Comparison of ENCODE assay signal across 8 cellular contexts in genomic region chr10:121928528-121928884, GRCh38. TPM values are rescaled to one million over a fixed set of nuclear protein-coding genes. Genes with fewer than 3 reads are reported as not detected.
DNase-seq lines count a peak whose midpoint lies in the region; ATAC-seq and TF ChIP-seq lines count a peak whose summit lies in the region.

No MANE protein-coding gene starts in this region.

- no peaks in the 10 kb centered on the region for H3K36me3 ChIP-seq in HUES6 (ENCODE audit: control insufficient read depth, insufficient read depth, low read length)
- H3K36me3 ChIP-seq in stomach, result peaks cover 0 to 1% (median 0%) of the 10 kb centered on the region in 4 donors

- H3K4me1 ChIP-seq in HUES6 (ENCODE audit: control insufficient read depth, insufficient read depth, low read length), result 0 out of 2 replicates have a peak, but pooled peaks cover 4% of the 10 kb centered on the region
- H3K4me1 ChIP-seq in stomach, result peaks cover 21 to 49% (median 27%) of the 10 kb centered on the region in 4 donors

- no peak for TF ChIP-seq EP300 in stomach (IDR thresholded peaks at IDR 0.05)

- peak overlapping the region; percentile 96 for H3K4me3 Mint-ChIP-seq in CD4-positive, alpha-beta T cell

- no peaks in the 10 kb centered on the region for H3K27me3 ChIP-seq in CD4-positive, alpha-beta T cell (ENCODE audit: control insufficient read depth, insufficient read depth, low read length)
- H3K27me3 ChIP-seq in HUES6 (ENCODE audit: control insufficient read depth, insufficient read depth, low read length) (no peaks in the 10 kb centered on the region), stomach (no peaks in the 10 kb centered on the region)

- H3K4me3 ChIP-seq in HUES6 (ENCODE audit: low read depth, low read length) (peak overlapping the region; percentile 70), astrocyte of the cerebellum (ENCODE audit: low read depth, low read length) (peak overlapping the region; percentile 77), stomach (peak overlapping the region; percentile 94 to 98 (median 98))

- peaks cover 10% of the 10 kb centered on the region for H3K36me3 Mint-ChIP-seq in CD4-positive, alpha-beta T cell (ENCODE audit: low read depth)

- H3K9me3 Mint-ChIP-seq in CD4-positive, alpha-beta T cell, result no peaks in the 10 kb centered on the region

- peak overlapping the region; percentile 92 for H3K27ac Mint-ChIP-seq in CD4-positive, alpha-beta T cell

- CTCF ChIA-PET in CD4-positive, alpha-beta T cell (lab: Charles Lee), result no interaction called here

- H3K4me1 Mint-ChIP-seq in CD4-positive, alpha-beta T cell (ENCODE audit: low read depth), result peaks cover 32% of the 10 kb centered on the region

- no peak for DNase-seq in CD4-positive, alpha-beta T cell
- DNase-seq in astrocyte of the cerebellum (ENCODE audit: low read depth) (no peak), islet precursor cell (peak; percentile 57), stomach (peak; percentile 59)
- no peak for DNase-seq in central memory CD4-positive, alpha-beta T cell

- no peak for TF ChIP-seq POLR2A in stomach (IDR thresholded peaks at IDR 0.05)

- intact Hi-C loops in CD4-positive, alpha-beta T cell (cut with DNase I, micrococcal nuclease), result loop anchor here in 1 of 2 experiments (1.0 to 10.0 kb wide), 3 partner anchors 47 to 1079 kb away; partner anchors contain the start of genes ACADSB, C10orf88, IKZF5 and NSMCE4A
- intact Hi-C loops in stomach (cut with DNase I; ENCODE audit: low total_unique reads), result loop anchor here (10.0 kb wide), 1 partner anchor 46 kb away; the partner anchor contains the start of gene NSMCE4A

- WGBS in stomach, 5 donors, result 0 to 2% (median 1%) methylated on average over 6 to 20 of the region's 20 CpGs

- H3K9ac ChIP-seq in HUES6 (ENCODE audit: low read length), result peak overlapping the region; percentile 96

- H3K27me3 Mint-ChIP-seq in CD4-positive, alpha-beta T cell, result no peaks in the 10 kb centered on the region

- no peaks in the 10 kb centered on the region for H3K9me3 ChIP-seq in CD4-positive, alpha-beta T cell (ENCODE audit: control insufficient read depth, low read length)
- no peaks in the 10 kb centered on the region for H3K9me3 ChIP-seq in HUES6 (ENCODE audit: control insufficient read depth, insufficient read depth, low read depth, low read length)
- H3K9me3 ChIP-seq in stomach, result no peaks in the 10 kb centered on the region

- POLR2A ChIA-PET in CD4-positive, alpha-beta T cell (lab: Charles Lee), result interaction anchor here (0.6 to 1.6 kb wide), 5 partner anchors 20 to 951 kb away, joined by 3 to 9 read pairs (median 4); partner anchors contain the start of genes FAM24B, NSMCE4A and PLEKHA1

- no peak for TF ChIP-seq CTCF in CD4-positive, alpha-beta T cell (IDR thresholded peaks at IDR 0.05)
- TF ChIP-seq CTCF in astrocyte of the cerebellum (IDR thresholded peaks at IDR 0.05; ENCODE audit: low read depth, low read length, missing control alignments) (no peak), stomach (IDR thresholded peaks at IDR 0.05) (no peak)

- in situ Hi-C loops in astrocyte of the cerebellum (cut with HindIII; ENCODE audit: low sequenced_read_pairs), result no loop called here

- H3K27ac ChIP-seq in CD4-positive, alpha-beta T cell (ENCODE audit: low read depth, low read length), result peak overlapping the region; percentile 76
- peak overlapping the region; percentile 92 for H3K27ac ChIP-seq in HUES6 (ENCODE audit: low read depth, low read length)
- peak overlapping the region; percentile 96 to 100 (median 99) for H3K27ac ChIP-seq in stomach

- ATAC-seq in CD4-positive, alpha-beta T cell (ENCODE audit: poor library complexity), result no peak
- ATAC-seq in GM19351 (IDR thresholded peaks at IDR 0.05; ENCODE audit: unreplicated experiment), result peak; percentile 15
- no peak for ATAC-seq in GM18858 (IDR thresholded peaks at IDR 0.05; ENCODE audit: unreplicated experiment)

RNA-seq across cellular contexts. Expression of gene ATE1, which starts 0.7 kb away (rescaled TPM):
- total RNA-seq in CD4-positive, alpha-beta T cell, result 10 to 100 TPM; 18.5 to 20.9 TPM
- 10 to 100 TPM in 3 of 5 donors, 1 to 10 TPM in 2; 8.8 to 47.4 (median 17.0) TPM for total RNA-seq in stomach
- 1 to 10 TPM; 4.9 to 9.2 (median 6.9) TPM for polyA plus RNA-seq in stomach

RNA-seq across cellular contexts. Expression of gene NSMCE4A, which starts 46.5 kb away (rescaled TPM):
- 10 to 100 TPM; 34.2 to 36.5 TPM for total RNA-seq in CD4-positive, alpha-beta T cell
- total RNA-seq in stomach, result 100 to 1,000 TPM in 4 of 5 donors, 10 to 100 TPM in 1; 90.6 to 441 (median 110) TPM
- 10 to 100 TPM; 43.8 to 87.8 (median 47.7) TPM for polyA plus RNA-seq in stomach

Comparison
In these comparisons a context has a peak if more than half of its experiments do, and no peak if none do; other contexts are left out.
1. DNase-seq: peak in islet precursor cell (single experiment) and stomach (single experiment); none in CD4-positive, alpha-beta T cell (0 of 10), astrocyte of the cerebellum (single experiment) and central memory CD4-positive, alpha-beta T cell (single experiment).
2. Peak in every context shown above with its lines, with median percentiles within 50 percentile points of each other: H3K27ac ChIP-seq and H3K4me3 ChIP-seq.